Comparison of ENCODE assay signal across 22 cellular contexts in genomic region chr10:89273680-89274079, GRCh38. TPM values are rescaled to one million over a fixed set of nuclear protein-coding genes. Genes with fewer than 3 reads are reported as not detected.
A peak's percentile ranks its signal among the peaks of the same experiment; 100 is the strongest.
DNase-seq lines count a peak whose midpoint lies in the region; ATAC-seq, FAIRE-seq and TF ChIP-seq lines count a peak whose summit lies in the region.
"Had no signal": no experiment of that assay in that cellular context is flagged by ENCODE, and none has a peak within 500 bp of the region (broad histone marks: within the 10 kb centered on the region; RNA-seq: fewer than 3 reads in every experiment).

No MANE protein-coding gene starts in this region.

- no peak overlapping the region for H2BK120ac ChIP-seq in mesendoderm (ENCODE audit: low read depth, low read length)

- POLR2A ChIA-PET in Panc1 (lab: Charles Lee) (no interaction called here), K562 (lab: Yijun Ruan, JAX) (no interaction called here)

- CTCF ChIA-PET in Panc1 (lab: Charles Lee): no interaction called here
- CTCF ChIA-PET in K562 (lab: Yijun Ruan, JAX; ENCODE audit: low intra/inter-chr PET ratio): no interaction called here

- H3K79me1 ChIP-seq in mesendoderm (ENCODE audit: low read length): no peaks in the 10 kb centered on the region

- H2AK5ac ChIP-seq in mesendoderm (ENCODE audit: low read length): no peak overlapping the region

- H3K36me3 Mint-ChIP-seq in osteocyte (ENCODE audit: unreplicated experiment): no peaks in the 10 kb centered on the region
- H3K36me3 Mint-ChIP-seq in stimulated activated effector memory CD8-positive, alpha-beta T cell treated with anti-CD3 and anti-CD28 coated beads, Interleukin-12 subunit alpha, Interleukin-12 subunit beta, amount 100 ng/mL, for 72 hours: no peaks in the 10 kb centered on the region
- H3K36me3 Mint-ChIP-seq: CD4-positive, alpha-beta memory T cell had no signal

- WGBS in K562 (ENCODE audit: insufficient coverage, low coverage, missing lambda C conversion rate): 4% methylated on average over 2 of the region's 2 CpGs
- WGBS in mesendoderm (ENCODE audit: extremely low coverage, insufficient coverage, low lambda C conversion rate): no CpG with 5 or more reads among the region's 2 CpGs

- no peaks in the 10 kb centered on the region for H3K9me3 Mint-ChIP-seq in osteocyte (ENCODE audit: unreplicated experiment)
- no peaks in the 10 kb centered on the region for H3K9me3 Mint-ChIP-seq in stimulated activated effector memory CD8-positive, alpha-beta T cell treated with anti-CD3 and anti-CD28 coated beads, Interleukin-12 subunit alpha, Interleukin-12 subunit beta, amount 100 ng/mL, for 72 hours
- H3K9me3 Mint-ChIP-seq: CD4-positive, alpha-beta memory T cell; H9 had no signal

- H2AFZ ChIP-seq in K562 (ENCODE audit: low read depth, low read length): no peak overlapping the region
- H2AFZ ChIP-seq: GM23248 had no signal

- H4K5ac ChIP-seq in mesendoderm (ENCODE audit: low read length): no peak overlapping the region

- H3K27me3 ChIP-seq in Panc1 (ENCODE audit: control insufficient read depth, insufficient read depth, low read length): no peaks in the 10 kb centered on the region
- H3K27me3 ChIP-seq in K562 (ENCODE audit: control insufficient read depth in 2 of 2, insufficient read depth in 2 of 2, low read length in 2 of 2): peaks cover 0 to 4% of the 10 kb centered on the region in 2 experiments; a peak in 1 of 5 replicates
- H3K27me3 ChIP-seq in mesendoderm (ENCODE audit: insufficient read depth, low read length, poor library complexity): no peaks in the 10 kb centered on the region

- peak overlapping the region; percentile 6 for H2BK15ac ChIP-seq in mesendoderm (replicated peaks; ENCODE audit: low read depth)

- BruUV-seq in Panc1 (replicated peaks; lab: Mats Ljungman, UMichigan) (no TSS peak), K562 (replicated peaks; lab: Mats Ljungman, UMichigan) (no TSS peak)

- H3K4me2 ChIP-seq in K562 (ENCODE audit: insufficient read depth, low read length) (no peak overlapping the region), mesendoderm (ENCODE audit: low read length) (no peak overlapping the region)
- H3K4me2 ChIP-seq: A549 had no signal

- H3K27me3 Mint-ChIP-seq in osteocyte (ENCODE audit: unreplicated experiment): no peaks in the 10 kb centered on the region

- H3K4ac ChIP-seq in mesendoderm (ENCODE audit: low read depth, low read length): no peak overlapping the region

- no peak overlapping the region for H4K8ac ChIP-seq in mesendoderm (ENCODE audit: low read depth, low read length)

- H3K27ac ChIP-seq in Panc1 (ENCODE audit: low read length) (peak overlapping the region; percentile 98; the same call in 1 of the 2 replicates), K562 (ENCODE audit: extremely low read depth, low read depth, low read length) (no peak overlapping the region), mesendoderm (ENCODE audit: low read depth, low read length) (no peak overlapping the region)

- no peak for TF ChIP-seq EP300 in K562 (IDR thresholded peaks at IDR 0.05; ENCODE audit: low read length)

- DNase-seq in Panc1 (ENCODE audit: low read depth, low spot score): no peak
- DNase-seq in K562 (ENCODE audit: extremely low read depth in 1 of 4, low spot score in 3 of 4): no peak
- DNase-seq in mesendoderm: no peak
- DNase-seq in osteocyte (ENCODE audit: extremely low spot score, unreplicated experiment): no peak
- no peak for DNase-seq in activated gamma-delta T cell (lab: John Stamatoyannopoulos, UW)
- no peak for DNase-seq in AG08396 (ENCODE audit: low spot score)
- DNase-seq in stimulated activated effector memory CD8-positive, alpha-beta T cell treated with anti-CD3 and anti-CD28 coated beads, Interleukin-12 subunit alpha, Interleukin-12 subunit beta, amount 100 ng/mL, for 72 hours (ENCODE audit: low spot score in 2 of 2): no peak
- DNase-seq: 8988T; ACHN; C1 segment of cervical spinal cord; Calu3; CD4-positive, alpha-beta memory T cell; COR-L47; DMS53; DMS79 treated with DMSO at 0.1 percent for 48 hours; GF-D8; GM23248; H9 had no signal

- no peak for TF ChIP-seq RAD21 in K562 (CRISPR knock-in tag; conservative IDR thresholded peaks at IDR 0.05 in 1 of 2, IDR thresholded peaks at IDR 0.05 in 1 of 2)

- TF ChIP-seq CTCF in Panc1 (IDR thresholded peaks at IDR 0.05) (no peak), K562 (IDR thresholded peaks at IDR 0.05 in 2 of 3, conservative IDR thresholded peaks at IDR 0.05 in 1 of 3; ENCODE audit: insufficient read depth in 2 of 3, low read depth in 1 of 3, low read length in 3 of 3) (no peak), osteocyte (IDR thresholded peaks at IDR 0.05) (no peak)

- H3K23ac ChIP-seq in mesendoderm (ENCODE audit: low read length): no peak overlapping the region

- H3K27ac Mint-ChIP-seq in osteocyte (ENCODE audit: unreplicated experiment): peak overlapping the region; percentile 56
- H3K27ac Mint-ChIP-seq in stimulated activated effector memory CD8-positive, alpha-beta T cell treated with anti-CD3 and anti-CD28 coated beads, Interleukin-12 subunit alpha, Interleukin-12 subunit beta, amount 100 ng/mL, for 72 hours: no peak overlapping the region
- H3K27ac Mint-ChIP-seq: CD4-positive, alpha-beta memory T cell; H9 had no signal

- H3K9me3 ChIP-seq in Panc1 (ENCODE audit: control insufficient read depth, insufficient read depth, low read depth, low read length) (no peaks in the 10 kb centered on the region), K562 (replicated peaks; ENCODE audit: control insufficient read depth, insufficient read depth, low read depth, low read length) (no peaks in the 10 kb centered on the region)
- H3K9me3 ChIP-seq: A549 had no signal

- no peak overlapping the region for H3K4me3 Mint-ChIP-seq in osteocyte (ENCODE audit: unreplicated experiment)
- no peak overlapping the region for H3K4me3 Mint-ChIP-seq in stimulated activated effector memory CD8-positive, alpha-beta T cell treated with anti-CD3 and anti-CD28 coated beads, Interleukin-12 subunit alpha, Interleukin-12 subunit beta, amount 100 ng/mL, for 72 hours
- H3K4me3 Mint-ChIP-seq: CD4-positive, alpha-beta memory T cell; H9 had no signal

- H3K4me1 Mint-ChIP-seq in osteocyte (ENCODE audit: unreplicated experiment): peaks cover 41% of the 10 kb centered on the region
- H3K4me1 Mint-ChIP-seq in stimulated activated effector memory CD8-positive, alpha-beta T cell treated with anti-CD3 and anti-CD28 coated beads, Interleukin-12 subunit alpha, Interleukin-12 subunit beta, amount 100 ng/mL, for 72 hours: no peaks in the 10 kb centered on the region
- H3K4me1 Mint-ChIP-seq: CD4-positive, alpha-beta memory T cell had no signal

- H3K9ac ChIP-seq in K562 (ENCODE audit: insufficient read depth in 1 of 2, low read depth in 2 of 2, low read length in 2 of 2): no peak overlapping the region
- H3K9ac ChIP-seq in mesendoderm (ENCODE audit: low read length): no peak overlapping the region
- H3K9ac ChIP-seq: GM23248 had no signal

- no peak overlapping the region for H3K56ac ChIP-seq in mesendoderm (ENCODE audit: low read length)

- intact Hi-C loops in Panc1 (cut with micrococcal nuclease; ENCODE audit: unreplicated experiment): no loop called here
- intact Hi-C loops in K562 (cut with micrococcal nuclease): no loop called here

- H2BK5ac ChIP-seq in mesendoderm (ENCODE audit: low read length): no peak overlapping the region

- TF ChIP-seq POLR2A in K562 (conservative IDR thresholded peaks at IDR 0.05): no peak

- peaks cover 14% of the 10 kb centered on the region for H3K4me1 ChIP-seq in Panc1 (ENCODE audit: control insufficient read depth, insufficient read depth, low read length)
- no peaks in the 10 kb centered on the region for H3K4me1 ChIP-seq in K562 (replicated peaks in 1 of 2; ENCODE audit: control insufficient read depth in 2 of 2, insufficient read depth in 2 of 2, low read length in 2 of 2)
- peaks cover 4% of the 10 kb centered on the region for H3K4me1 ChIP-seq in mesendoderm (ENCODE audit: control insufficient read depth, low read depth, low read length)

- H3K36me3 ChIP-seq in Panc1 (ENCODE audit: control insufficient read depth, insufficient read depth, low read length) (no peaks in the 10 kb centered on the region), K562 (ENCODE audit: control insufficient read depth, insufficient read depth, low read length) (no peaks in the 10 kb centered on the region), mesendoderm (ENCODE audit: control insufficient read depth, insufficient read depth, low read length) (no peaks in the 10 kb centered on the region)

- no peak for FAIRE-seq in K562 (lab: Jason Lieb, UNC)
- FAIRE-seq: A549, GM12892, H1 had no signal

- no peaks in the 10 kb centered on the region for H3K9me1 ChIP-seq in K562 (ENCODE audit: control insufficient read depth, insufficient read depth, low read length)

- no peaks in the 10 kb centered on the region for H3K79me2 ChIP-seq in K562 (ENCODE audit: control insufficient read depth, insufficient read depth, low read length)
- no peaks in the 10 kb centered on the region for H3K79me2 ChIP-seq in mesendoderm (ENCODE audit: control insufficient read depth, insufficient read depth, low read length)

- no peak overlapping the region for H3K18ac ChIP-seq in mesendoderm (ENCODE audit: low read length)

- H4K20me1 ChIP-seq in K562 (replicated peaks; ENCODE audit: control insufficient read depth, insufficient read depth, low read length): no peaks in the 10 kb centered on the region

- ATAC-seq in Panc1 (no peak), K562 (no peak)
- no peak for ATAC-seq in stimulated activated effector memory CD8-positive, alpha-beta T cell treated with anti-CD3 and anti-CD28 coated beads, Interleukin-12 subunit alpha, Interleukin-12 subunit beta, amount 100 ng/mL, for 72 hours
- ATAC-seq: A549, HCT116 had no signal

- H3K4me3 ChIP-seq in Panc1 (ENCODE audit: low read depth in 2 of 2, low read length in 2 of 2): no peak overlapping the region
- H3K4me3 ChIP-seq in K562: no peak overlapping the region
- no peak overlapping the region for H3K4me3 ChIP-seq in mesendoderm (ENCODE audit: low read length)
- H3K4me3 ChIP-seq: A549, GM23248 had no signal

- in situ Hi-C loops in Panc1 (cut with HindIII; ENCODE audit: low pct_unique_long_range_greater_than_20kb, low sequenced_read_pairs) (no loop called here), K562 (cut with MboI) (no loop called here)

RNA-seq across cellular contexts. Expression of gene LIPA, which starts 22.1 kb away (rescaled TPM):
- total RNA-seq in Panc1 (2021; ENCODE audit: unreplicated experiment): 172 TPM
- polyA plus RNA-seq in Panc1 (2012; ENCODE audit: insufficient read length): 69.3 TPM
- not detected in 2 replicates for total RNA-seq in K562 (2011; cell fraction: chromatin; rRNA removed; ENCODE audit: low replicate concordance)
- total RNA-seq in K562 (2011; cell fraction: nucleolus; rRNA removed): not detected in 2 replicates
- 0.73 TPM in 1 of 2 replicates, not detected in the other for total RNA-seq in K562 (2011; cell fraction: nucleoplasm; rRNA removed)
- total RNA-seq in K562 (2014; rRNA removed): 0.08 and 0.09 TPM in 2 replicates
- total RNA-seq in K562 (2014; rRNA removed; fragmentation: Illumina TruSeq; extraction: Trizol): 0.19 and 0.40 TPM in 2 replicates
- total RNA-seq in K562 (2015; rRNA removed; fragmentation: Illumina TruSeq; extraction: Trizol): 0.15 TPM in 1 of 2 replicates, not detected in the other
- 0.29 and 0.45 TPM in 2 replicates for total RNA-seq in K562 (2021)
- polyA plus RNA-seq in K562 (2011; rRNA removed): 0.07 TPM in 1 of 2 replicates, not detected in the other
- polyA plus RNA-seq in K562 (2011; cell fraction: cytosol; rRNA removed): 0.01 TPM in 1 of 2 replicates, not detected in the other
- polyA plus RNA-seq in K562 (2011; cell fraction: nucleus; rRNA removed): 0.13 TPM in 1 of 2 replicates, not detected in the other
- 0.13 and 0.25 TPM in 2 replicates for polyA plus RNA-seq in K562 (2012)
- 0.06 and 0.16 TPM in 2 replicates for polyA plus RNA-seq in K562 (2014; fragmentation: Illumina TruSeq; extraction: Trizol)
- under 1 TPM; 0.13 to 0.20 TPM for polyA plus RNA-seq in K562 (2014; fragmentation: Nextera tagmentation; extraction: Ambion mirVana)
- polyA plus RNA-seq in K562 (2014; rRNA removed): 0.12 TPM in 1 of 2 replicates, not detected in the other
- not detected in 2 replicates for polyA minus RNA-seq in K562 (2011; rRNA and poly(A)+ RNA removed)
- not detected in 2 replicates for polyA minus RNA-seq in K562 (2011; cell fraction: cytosol; rRNA and poly(A)+ RNA removed)
- polyA minus RNA-seq in K562 (2011; cell fraction: nucleus; rRNA and poly(A)+ RNA removed): not detected in 2 replicates
- polyA plus RNA-seq in mesendoderm (2013, experiment 1 of 2): 39.3 TPM
- polyA plus RNA-seq in mesendoderm (2013, experiment 2 of 2): 38.4 TPM
- total RNA-seq in osteocyte: 36.9 and 42.2 TPM in 2 replicates

RNA-seq across cellular contexts. Expression of gene IFIT2, which starts 28.2 kb away (rescaled TPM):
- total RNA-seq in Panc1 (2021; ENCODE audit: unreplicated experiment) (31.6 TPM), K562 (2014; rRNA removed) (0.09 TPM in 1 of 2 replicates, not detected in the other), K562 (2014; rRNA removed; fragmentation: Illumina TruSeq; extraction: Trizol) (0.10 and 0.18 TPM in 2 replicates), K562 (2015; rRNA removed; fragmentation: Illumina TruSeq; extraction: Trizol) (0.25 and 0.26 TPM in 2 replicates), K562 (2021) (0.11 TPM in 2 replicates), osteocyte (8.8 and 11.0 TPM in 2 replicates)
- polyA plus RNA-seq in Panc1 (2012; ENCODE audit: insufficient read length): 6.9 TPM
- total RNA-seq in K562 (2011; cell fraction: chromatin; rRNA removed; ENCODE audit: low replicate concordance): not detected in 2 replicates
- not detected in 2 replicates for total RNA-seq in K562 (2011; cell fraction: nucleolus; rRNA removed)
- not detected in 2 replicates for total RNA-seq in K562 (2011; cell fraction: nucleoplasm; rRNA removed)
- polyA plus RNA-seq in K562 (2011; rRNA removed) (0.03 TPM in 1 of 2 replicates, not detected in the other), K562 (2014; fragmentation: Illumina TruSeq; extraction: Trizol) (0.03 and 0.08 TPM in 2 replicates), K562 (2014; fragmentation: Nextera tagmentation; extraction: Ambion mirVana) (under 1 TPM; 0.08 to 0.14 TPM), K562 (2014; rRNA removed) (0.09 TPM in 1 of 2 replicates, not detected in the other)
- 0.01 TPM in 1 of 2 replicates, not detected in the other for polyA plus RNA-seq in K562 (2011; cell fraction: cytosol; rRNA removed)
- not detected in 2 replicates for polyA plus RNA-seq in K562 (2011; cell fraction: nucleus; rRNA removed)
- 0.10 and 0.30 TPM in 2 replicates for polyA plus RNA-seq in K562 (2012)
- 0.11 TPM in 1 of 2 replicates, not detected in the other for polyA minus RNA-seq in K562 (2011; rRNA and poly(A)+ RNA removed)
- not detected in 2 replicates for polyA minus RNA-seq in K562 (2011; cell fraction: cytosol; rRNA and poly(A)+ RNA removed)
- polyA minus RNA-seq in K562 (2011; cell fraction: nucleus; rRNA and poly(A)+ RNA removed): 0.11 TPM in 1 of 2 replicates, not detected in the other
- polyA plus RNA-seq in mesendoderm (2013, experiment 1 of 2): 2.3 TPM
- 2.3 TPM for polyA plus RNA-seq in mesendoderm (2013, experiment 2 of 2)
- total RNA-seq: H9 had no signal

RNA-seq across cellular contexts. Expression of gene IFIT3, which starts 54.1 kb away (rescaled TPM):
- total RNA-seq in Panc1 (2021; ENCODE audit: unreplicated experiment) (29.8 TPM), K562 (2014; rRNA removed) (0.59 and 1.0 TPM in 2 replicates), K562 (2014; rRNA removed; fragmentation: Illumina TruSeq; extraction: Trizol) (1.2 and 1.4 TPM in 2 replicates), K562 (2015; rRNA removed; fragmentation: Illumina TruSeq; extraction: Trizol) (1.7 and 2.2 TPM in 2 replicates), K562 (2021) (0.69 TPM in 2 replicates), osteocyte (19.9 and 22.7 TPM in 2 replicates)
- 5.2 TPM for polyA plus RNA-seq in Panc1 (2012; ENCODE audit: insufficient read length)
- 0.14 and 0.16 TPM in 2 replicates for total RNA-seq in K562 (2011; cell fraction: chromatin; rRNA removed; ENCODE audit: low replicate concordance)
- 0.13 and 0.17 TPM in 2 replicates for total RNA-seq in K562 (2011; cell fraction: nucleolus; rRNA removed)
- 0.22 TPM in 1 of 2 replicates, not detected in the other for total RNA-seq in K562 (2011; cell fraction: nucleoplasm; rRNA removed)
- polyA plus RNA-seq in K562 (2011; rRNA removed) (0.35 and 0.55 TPM in 2 replicates), K562 (2014; fragmentation: Illumina TruSeq; extraction: Trizol) (0.84 and 1.1 TPM in 2 replicates), K562 (2014; fragmentation: Nextera tagmentation; extraction: Ambion mirVana) (under 1 TPM; 0.23 to 0.83 TPM), K562 (2014; rRNA removed) (0.58 and 0.77 TPM in 2 replicates)
- polyA plus RNA-seq in K562 (2011; cell fraction: cytosol; rRNA removed): 0.07 and 0.25 TPM in 2 replicates
- 0.08 TPM in 1 of 2 replicates, not detected in the other for polyA plus RNA-seq in K562 (2011; cell fraction: nucleus; rRNA removed)
- polyA plus RNA-seq in K562 (2012): 1.4 and 3.3 TPM in 2 replicates
- polyA minus RNA-seq in K562 (2011; rRNA and poly(A)+ RNA removed): 0.21 and 0.84 TPM in 2 replicates
- polyA minus RNA-seq in K562 (2011; cell fraction: cytosol; rRNA and poly(A)+ RNA removed): not detected in 2 replicates
- 0.13 and 0.22 TPM in 2 replicates for polyA minus RNA-seq in K562 (2011; cell fraction: nucleus; rRNA and poly(A)+ RNA removed)
- polyA plus RNA-seq in mesendoderm (2013, experiment 1 of 2): 5.0 TPM
- 4.9 TPM for polyA plus RNA-seq in mesendoderm (2013, experiment 2 of 2)

Comparison
In these comparisons a context has a peak if more than half of its experiments do, and no peak if none do; other contexts are left out.
1. RNA of gene LIPA, which starts 22.1 kb away (total RNA-seq): 172 TPM in Panc1 (single experiment) and 36.9 to 42.2 TPM in osteocyte; 0.08 to 0.73 TPM in K562; every median in the first group is over 10 times any median in the second.